In genomic region chr1:36307601-36308330, GRCh38 we compare ENCODE assay signal across 8 cellular contexts. TPM values are rescaled to one million over a fixed set of nuclear protein-coding genes. Genes with fewer than 3 reads are reported as not detected.
DNase-seq lines count a peak whose midpoint lies in the region; ATAC-seq and TF ChIP-seq lines count a peak whose summit lies in the region.

No MANE protein-coding gene starts in this region.

- intact Hi-C loops in cardiac septum (cut with DNase I) (loop anchor here (2.0 to 10.0 kb wide), 3 partner anchors 15 to 117 kb away; partner anchors contain the start of gene EVA1B), vagina (cut with DNase I) (no loop called here)

- no peaks in the 10 kb centered on the region for H3K9me3 ChIP-seq in right atrium auricular region
- H3K9me3 ChIP-seq in vagina, result no peaks in the 10 kb centered on the region

- no peak for TF ChIP-seq POLR2A in vagina (IDR thresholded peaks at IDR 0.05)

- H3K4me1 Mint-ChIP-seq in memory B cell, result peaks cover 16% of the 10 kb centered on the region

- H3K9me3 Mint-ChIP-seq in memory B cell, result no peaks in the 10 kb centered on the region

- H3K36me3 Mint-ChIP-seq in memory B cell, result peaks cover 8% of the 10 kb centered on the region

- DNase-seq in right atrium auricular region (ENCODE audit: low spot score) (peak; percentile 42), cardiac septum (ENCODE audit: low spot score) (no peak), astrocyte of the cerebellum (ENCODE audit: low read depth) (no peak), memory B cell (ENCODE audit: low spot score in 2 of 2) (no peak), vagina (ENCODE audit: extremely low spot score in 2 of 2) (no peak), NCI-H69 (lab: John Stamatoyannopoulos, UW) (no peak), NCI-H748 (lab: John Stamatoyannopoulos, UW; ENCODE audit: unreplicated experiment) (no peak), NCI-H2196 (lab: John Stamatoyannopoulos, UW; ENCODE audit: unreplicated experiment) (no peak)

- H3K4me3 ChIP-seq in right atrium auricular region (peak overlapping the region in 1 of 2 donors; percentile 86), astrocyte of the cerebellum (ENCODE audit: low read depth, low read length) (peak overlapping the region; percentile 62), vagina (peak overlapping the region; percentile 59 to 81)

- H3K27ac Mint-ChIP-seq in memory B cell, result no peak overlapping the region

- in situ Hi-C loops in astrocyte of the cerebellum (cut with HindIII; ENCODE audit: low sequenced_read_pairs), result no loop called here

- TF ChIP-seq CTCF in right atrium auricular region (IDR thresholded peaks at IDR 0.05) (no peak), astrocyte of the cerebellum (IDR thresholded peaks at IDR 0.05; ENCODE audit: low read depth, low read length, missing control alignments) (no peak), vagina (IDR thresholded peaks at IDR 0.05) (no peak)

- H3K4me3 Mint-ChIP-seq in memory B cell, result peak overlapping the region; percentile 71

- H3K36me3 ChIP-seq in right atrium auricular region (peaks cover 17% of the 10 kb centered on the region), vagina (peaks cover 0 to 20% of the 10 kb centered on the region in 2 donors)

- H3K4me1 ChIP-seq in right atrium auricular region, result peaks cover 0 to 21% of the 10 kb centered on the region in 2 donors
- peaks cover 23% of the 10 kb centered on the region for H3K4me1 ChIP-seq in vagina

- no peaks in the 10 kb centered on the region for H3K27me3 ChIP-seq in right atrium auricular region
- no peaks in the 10 kb centered on the region for H3K27me3 ChIP-seq in vagina

- ATAC-seq in memory B cell (ENCODE audit: low read depth), result no peak

- no peaks in the 10 kb centered on the region for H3K27me3 Mint-ChIP-seq in memory B cell

- H3K27ac ChIP-seq in right atrium auricular region (no peak overlapping the region), vagina (peak overlapping the region; percentile 81)

RNA-seq across cellular contexts. Expression of gene SH3D21, which starts 1.6 kb away (rescaled TPM):
- 1 to 10 TPM; 1.2 to 1.4 TPM for total RNA-seq in right atrium auricular region
- total RNA-seq in cardiac septum, result 3.3 TPM
- total RNA-seq in vagina, result 17.2 TPM

RNA-seq across cellular contexts. Expression of gene EVA1B, which starts 15.7 kb away (rescaled TPM):
- total RNA-seq in right atrium auricular region (10 to 100 TPM; 24.6 to 45.8 TPM), cardiac septum (11.3 TPM), vagina (101 TPM)
